ENCODE assay signal across 14 cellular contexts in the genomic region with DNA sequence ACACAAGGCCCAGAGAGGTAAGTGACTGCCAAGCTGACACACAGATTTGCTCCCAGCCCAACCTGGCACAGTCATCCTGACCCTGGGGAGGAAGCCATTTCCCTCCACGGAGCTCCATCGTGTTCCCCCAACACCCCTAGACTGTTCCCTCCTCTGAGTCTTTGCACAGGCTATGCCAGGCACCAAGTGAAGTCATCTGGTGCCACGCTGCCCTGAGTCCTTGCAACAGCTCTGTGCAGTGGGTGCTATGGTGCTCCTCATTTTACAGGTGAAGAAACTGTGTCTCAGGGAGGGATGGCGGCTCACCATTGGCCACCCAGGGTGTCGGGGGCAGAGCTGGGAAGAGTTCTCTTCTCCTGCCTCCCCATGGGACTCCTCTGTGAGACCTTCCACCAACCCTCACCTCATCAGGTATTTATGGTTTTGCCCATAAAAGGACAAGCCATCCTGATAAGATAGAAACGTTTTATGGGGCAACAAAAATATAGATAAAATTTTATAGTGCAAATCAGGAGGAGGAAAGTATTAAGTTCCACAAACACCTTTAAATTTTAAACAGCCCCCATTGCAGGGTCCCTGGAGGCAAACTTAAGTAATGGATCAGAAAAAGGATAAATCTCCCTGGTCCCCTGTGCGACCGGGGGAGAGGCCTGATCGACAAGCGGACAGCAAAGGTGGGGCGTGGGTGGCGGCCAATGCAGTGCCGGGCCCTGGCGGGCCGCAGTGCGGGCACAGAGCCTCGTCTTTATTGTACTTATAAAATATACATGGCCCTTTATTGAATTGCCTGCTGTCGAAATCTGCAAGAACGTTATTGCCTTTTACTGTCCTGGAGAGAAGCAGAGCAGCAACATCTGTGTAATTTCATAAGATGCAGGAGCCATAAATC.
"Had no signal": no experiment of that assay in that cellular context is flagged by ENCODE, and none has a peak within 500 bp of the region (broad histone marks: within the 10 kb centered on the region; RNA-seq: fewer than 3 reads in every experiment).

No MANE protein-coding gene starts in this region.

- ATAC-seq: left cardiac atrium; right cardiac atrium; stimulated activated naive CD8-positive, alpha-beta T cell treated with anti-CD3 and anti-CD28 coated beads, Interleukin-15, Interleukin-2, amounts not matched to agents 100 U/mL and 50 U/mL, for 24 hours had no signal

- H3K9me3 ChIP-seq: tibial nerve had no signal

- DNase-seq: activated B cell treated with CpG ODN at 0.5 μM for 24 hours; activated CD4-positive, alpha-beta memory T cell treated with anti-CD3 and anti-CD28 coated beads, Interleukin-2, amount 10 ng/mL, durations not matched to agents 7 days and 5 days; activated CD4-positive, alpha-beta T cell treated with anti-CD3 and anti-CD28 coated beads for 48 hours; activated naive CD4-positive, alpha-beta T cell treated with Interleukin-2 at 50 U/mL for 16 hours; activated naive CD8-positive, alpha-beta T cell treated with anti-CD3 and anti-CD28 coated beads, Interleukin-2, amount 10 ng/mL, durations not matched to agents 7 days and 5 days; activated T-cell treated with anti-CD3 and anti-CD28 coated beads, Interleukin-2, amount 50 U/mL, for 24 hours; amygdala; foreskin fibroblast; left cardiac atrium; nucleus accumbens; right cardiac atrium; stimulated activated naive CD8-positive, alpha-beta T cell treated with anti-CD3 and anti-CD28 coated beads, Interleukin-15, Interleukin-2, amounts not matched to agents 100 U/mL and 50 U/mL, for 24 hours had no signal

- H3K4me3 ChIP-seq: lung, tibial nerve had no signal

- H3K4me1 ChIP-seq: tibial nerve had no signal

- H3K36me3 ChIP-seq: tibial nerve had no signal

- H3K27ac ChIP-seq: tibial nerve had no signal
